8 cellular contexts compared by ENCODE assay signal in genomic region chr1:9101510-9102146, GRCh38. TPM values are rescaled to one million over a fixed set of nuclear protein-coding genes. Genes with fewer than 3 reads are reported as not detected.
A peak's percentile ranks its signal among the peaks of the same experiment; 100 is the strongest.
DNase-seq lines count a peak whose midpoint lies in the region; ATAC-seq and TF ChIP-seq lines count a peak whose summit lies in the region.

No MANE protein-coding gene starts in this region.

- no peak overlapping the region for H3K27ac ChIP-seq in breast epithelium

- H3K9me3 Mint-ChIP-seq in type B pancreatic cell = no peaks in the 10 kb centered on the region

- no peaks in the 10 kb centered on the region for H3K4me1 Mint-ChIP-seq in type B pancreatic cell (ENCODE audit: unreplicated experiment)

- intact Hi-C loops in breast epithelium (cut with DNase I; ENCODE audit: low total_unique reads) = no loop called here

- H3K27me3 ChIP-seq in breast epithelium = no peaks in the 10 kb centered on the region

- H3K4me3 Mint-ChIP-seq in type B pancreatic cell = no peak overlapping the region

- no peak for TF ChIP-seq POLR2A in breast epithelium (IDR thresholded peaks at IDR 0.05)

- no peak overlapping the region for H3K4me3 ChIP-seq in breast epithelium

- H3K9me3 ChIP-seq in breast epithelium = no peaks in the 10 kb centered on the region

- peaks cover 7% of the 10 kb centered on the region for H3K36me3 ChIP-seq in breast epithelium

- TF ChIP-seq CTCF in breast epithelium (IDR thresholded peaks at IDR 0.05) (peak in 2 of 3 donors; percentile 36 to 44), type B pancreatic cell (conservative IDR thresholded peaks at IDR 0.05) (peak; percentile 75)

- no peaks in the 10 kb centered on the region for H3K27me3 Mint-ChIP-seq in type B pancreatic cell

- no peak overlapping the region for H3K27ac Mint-ChIP-seq in type B pancreatic cell

- no peak for ATAC-seq in HG03342 (IDR thresholded peaks at IDR 0.05; ENCODE audit: unreplicated experiment)

- peak; percentile 37 for DNase-seq in DMS53 treated with DMSO at 0.1 percent for 48 hours (lab: John Stamatoyannopoulos, UW; ENCODE audit: unreplicated experiment)
- DNase-seq in HCEC 1CT = peak; percentile 68
- DNase-seq in NOMO-1 (lab: John Stamatoyannopoulos, UW; ENCODE audit: unreplicated experiment in 2 of 2) = peak; percentile 66 to 73
- DNase-seq in breast epithelium (ENCODE audit: low spot score in 2 of 2) = no peak
- DNase-seq in left kidney (ENCODE audit: low read depth, low spot score) = peak; percentile 85
- no peak for DNase-seq in type B pancreatic cell (ENCODE audit: extremely low spot score, unreplicated experiment)
- no peak for DNase-seq in T1000 (lab: John Stamatoyannopoulos, UW)

- H3K36me3 Mint-ChIP-seq in type B pancreatic cell = peaks cover 4% of the 10 kb centered on the region

- H3K4me1 ChIP-seq in breast epithelium = no peaks in the 10 kb centered on the region

RNA-seq across cellular contexts. Expression of gene GPR157, which starts 27.3 kb away (rescaled TPM):
- total RNA-seq in breast epithelium (10 to 100 TPM in 1 of 3 donors, 1 to 10 TPM in 2; 4.3 to 11.7 (median 9.2) TPM), type B pancreatic cell (ENCODE audit: low replicate concordance) (7.7 and 26.6 TPM in 2 replicates)

RNA-seq across cellular contexts. Expression of gene SLC2A5, which starts 32.2 kb away (rescaled TPM):
- total RNA-seq in breast epithelium (1 to 10 TPM; 2.3 to 2.8 (median 2.7) TPM), type B pancreatic cell (ENCODE audit: low replicate concordance) (2.7 and 10.7 TPM in 2 replicates)

Comparison
In these comparisons a context has a peak if more than half of its experiments do, and no peak if none do; other contexts are left out.
1. DNase-seq: peak in DMS53 treated with DMSO at 0.1 percent for 48 hours (single experiment), HCEC 1CT (single experiment), NOMO-1 (2 of 2) and left kidney (single experiment); none in breast epithelium (0 of 2), type B pancreatic cell (single experiment) and T1000 (single experiment).